In genomic region chr11:11845066-11845465, GRCh38 we compare ENCODE assay signal across 1 cellular context.
TF ChIP-seq lines count a peak whose summit lies in the region.

No MANE protein-coding gene starts in this region.

TF ChIP-seq in K562, 482 proteins besides CTCF, POLR2A, EP300 and RAD21 (continued from another document):
- no peak for TF ChIP-seq ZBTB11 (CRISPR knock-in tag; IDR thresholded peaks at IDR 0.05)
- TF ChIP-seq MCM7 (IDR thresholded peaks at IDR 0.05) = no peak
- no peak for TF ChIP-seq ARID2 (IDR thresholded peaks at IDR 0.05)
- TF ChIP-seq, protein P1, sequence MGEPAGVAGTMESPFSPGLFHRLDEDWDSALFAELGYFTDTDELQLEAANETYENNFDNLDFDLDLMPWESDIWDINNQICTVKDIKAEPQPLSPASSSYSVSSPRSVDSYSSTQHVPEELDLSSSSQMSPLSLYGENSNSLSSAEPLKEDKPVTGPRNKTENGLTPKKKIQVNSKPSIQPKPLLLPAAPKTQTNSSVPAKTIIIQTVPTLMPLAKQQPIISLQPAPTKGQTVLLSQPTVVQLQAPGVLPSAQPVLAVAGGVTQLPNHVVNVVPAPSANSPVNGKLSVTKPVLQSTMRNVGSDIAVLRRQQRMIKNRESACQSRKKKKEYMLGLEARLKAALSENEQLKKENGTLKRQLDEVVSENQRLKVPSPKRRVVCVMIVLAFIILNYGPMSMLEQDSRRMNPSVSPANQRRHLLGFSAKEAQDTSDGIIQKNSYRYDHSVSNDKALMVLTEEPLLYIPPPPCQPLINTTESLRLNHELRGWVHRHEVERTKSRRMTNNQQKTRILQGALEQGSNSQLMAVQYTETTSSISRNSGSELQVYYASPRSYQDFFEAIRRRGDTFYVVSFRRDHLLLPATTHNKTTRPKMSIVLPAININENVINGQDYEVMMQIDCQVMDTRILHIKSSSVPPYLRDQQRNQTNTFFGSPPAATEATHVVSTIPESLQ (CRISPR knock-in tag; IDR thresholded peaks at IDR 0.05) = no peak
- TF ChIP-seq CTBP1 (IDR thresholded peaks at IDR 0.05; ENCODE audit: borderline replicate concordance) = no peak
- TF ChIP-seq CBFA2T3 (IDR thresholded peaks at IDR 0.05) = peak; percentile 47
- TF ChIP-seq MED1 (CRISPR knock-in tag; IDR thresholded peaks at IDR 0.05; ENCODE audit: borderline replicate concordance) = no peak
- TF ChIP-seq, protein P2, sequence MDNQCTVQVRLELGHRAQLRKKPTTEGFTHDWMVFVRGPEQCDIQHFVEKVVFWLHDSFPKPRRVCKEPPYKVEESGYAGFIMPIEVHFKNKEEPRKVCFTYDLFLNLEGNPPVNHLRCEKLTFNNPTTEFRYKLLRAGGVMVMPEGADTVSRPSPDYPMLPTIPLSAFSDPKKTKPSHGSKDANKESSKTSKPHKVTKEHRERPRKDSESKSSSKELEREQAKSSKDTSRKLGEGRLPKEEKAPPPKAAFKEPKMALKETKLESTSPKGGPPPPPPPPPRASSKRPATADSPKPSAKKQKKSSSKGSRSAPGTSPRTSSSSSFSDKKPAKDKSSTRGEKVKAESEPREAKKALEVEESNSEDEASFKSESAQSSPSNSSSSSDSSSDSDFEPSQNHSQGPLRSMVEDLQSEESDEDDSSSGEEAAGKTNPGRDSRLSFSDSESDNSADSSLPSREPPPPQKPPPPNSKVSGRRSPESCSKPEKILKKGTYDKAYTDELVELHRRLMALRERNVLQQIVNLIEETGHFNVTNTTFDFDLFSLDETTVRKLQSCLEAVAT (IDR thresholded peaks at IDR 0.05) = no peak
- no peak for TF ChIP-seq PRMT5 (CRISPR knock-in tag; IDR thresholded peaks at IDR 0.05)
- no peak for TF ChIP-seq SETDB1 (IDR thresholded peaks at IDR 0.05; ENCODE audit: low read length)
- TF ChIP-seq IFI16 (CRISPR knock-in tag; IDR thresholded peaks at IDR 0.05) = no peak
- no peak for TF ChIP-seq TRIM28 (IDR thresholded peaks at IDR 0.05)
- TF ChIP-seq ARID1B (IDR thresholded peaks at IDR 0.05) = 0 out of 2 replicates have a peak, but pooled peaks have one; percentile 28
- no peak for TF ChIP-seq ARHGAP35 (IDR thresholded peaks at IDR 0.05; ENCODE audit: partially characterized antibody)
- no peak for TF ChIP-seq SIN3A (IDR thresholded peaks at IDR 0.05; ENCODE audit: borderline replicate concordance in 2 of 2, control insufficient read depth in 1 of 2, low read depth in 2 of 2, low read length in 2 of 2)
- no peak for TF ChIP-seq MEF2D (tag; conservative IDR thresholded peaks at IDR 0.05; ENCODE audit: low read depth)
- TF ChIP-seq PRPF4 (IDR thresholded peaks at IDR 0.05; ENCODE audit: insufficient read depth, low read depth, low read length, poor library complexity, severe bottlenecking) = no peak
- TF ChIP-seq FOS (IDR thresholded peaks at IDR 0.05; ENCODE audit: extremely low read depth, insufficient read length) = no peak
- TF ChIP-seq, protein P3, sequence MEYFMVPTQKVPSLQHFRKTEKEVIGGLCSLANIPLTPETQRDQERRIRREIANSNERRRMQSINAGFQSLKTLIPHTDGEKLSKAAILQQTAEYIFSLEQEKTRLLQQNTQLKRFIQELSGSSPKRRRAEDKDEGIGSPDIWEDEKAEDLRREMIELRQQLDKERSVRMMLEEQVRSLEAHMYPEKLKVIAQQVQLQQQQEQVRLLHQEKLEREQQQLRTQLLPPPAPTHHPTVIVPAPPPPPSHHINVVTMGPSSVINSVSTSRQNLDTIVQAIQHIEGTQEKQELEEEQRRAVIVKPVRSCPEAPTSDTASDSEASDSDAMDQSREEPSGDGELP (CRISPR knock-in tag; IDR thresholded peaks at IDR 0.05; ENCODE audit: borderline replicate concordance) = no peak
- peak; percentile 33; the same call in 1 of the 2 replicates for TF ChIP-seq RBFOX2 (IDR thresholded peaks at IDR 0.05; ENCODE audit: low read depth, low read length)
- no peak for TF ChIP-seq FIP1L1 (IDR thresholded peaks at IDR 0.05; ENCODE audit: low read depth, low read length, poor library complexity, severe bottlenecking)
- TF ChIP-seq, protein P4, sequence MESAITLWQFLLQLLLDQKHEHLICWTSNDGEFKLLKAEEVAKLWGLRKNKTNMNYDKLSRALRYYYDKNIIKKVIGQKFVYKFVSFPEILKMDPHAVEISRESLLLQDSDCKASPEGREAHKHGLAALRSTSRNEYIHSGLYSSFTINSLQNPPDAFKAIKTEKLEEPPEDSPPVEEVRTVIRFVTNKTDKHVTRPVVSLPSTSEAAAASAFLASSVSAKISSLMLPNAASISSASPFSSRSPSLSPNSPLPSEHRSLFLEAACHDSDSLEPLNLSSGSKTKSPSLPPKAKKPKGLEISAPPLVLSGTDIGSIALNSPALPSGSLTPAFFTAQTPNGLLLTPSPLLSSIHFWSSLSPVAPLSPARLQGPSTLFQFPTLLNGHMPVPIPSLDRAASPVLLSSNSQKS (CRISPR knock-in tag; IDR thresholded peaks at IDR 0.05) = no peak
- TF ChIP-seq NCOR1 (IDR thresholded peaks at IDR 0.05) = 0 out of 2 replicates have a peak, but pooled peaks have one; percentile 5
- no peak for TF ChIP-seq HNRNPL (IDR thresholded peaks at IDR 0.05; ENCODE audit: low read depth, low read length)
- no peak for TF ChIP-seq ZFPM2 (CRISPR knock-in tag; IDR thresholded peaks at IDR 0.05)
- 0 out of 2 replicates have a peak, but pooled peaks have one; percentile 9 for TF ChIP-seq TEAD4 (IDR thresholded peaks at IDR 0.05; ENCODE audit: low read length)
- no peak for TF ChIP-seq TEAD4 (CRISPR knock-in tag; IDR thresholded peaks at IDR 0.05; ENCODE audit: borderline replicate concordance)
- no peak for TF ChIP-seq IRF9 (tag; IDR thresholded peaks at IDR 0.05)
- TF ChIP-seq ZNF644 (tag; IDR thresholded peaks at IDR 0.05; ENCODE audit: low read depth) = no peak
- TF ChIP-seq HMGXB4 (CRISPR knock-in tag; IDR thresholded peaks at IDR 0.05) = no peak
- no peak for TF ChIP-seq ESRRA (IDR thresholded peaks at IDR 0.05; ENCODE audit: borderline replicate concordance, low read depth)
- TF ChIP-seq ZNF324 (CRISPR knock-in tag; IDR thresholded peaks at IDR 0.05) = no peak
- peak; percentile 11; the same call in 1 of the 2 replicates for TF ChIP-seq TAL1 (IDR thresholded peaks at IDR 0.05)
- TF ChIP-seq HMBOX1 (IDR thresholded peaks at IDR 0.05) = peak; percentile 49; the same call in 1 of the 2 replicates
- TF ChIP-seq HNRNPLL (IDR thresholded peaks at IDR 0.05; ENCODE audit: low read depth, low read length, poor library complexity, severe bottlenecking) = no peak
- 0 out of 2 replicates have a peak, but pooled peaks have one; percentile 21 for TF ChIP-seq ZNF766 (CRISPR knock-in tag; conservative IDR thresholded peaks at IDR 0.05)
- no peak for TF ChIP-seq ZNF121 (CRISPR knock-in tag; conservative IDR thresholded peaks at IDR 0.05)
- no peak for TF ChIP-seq SMARCB1 (IDR thresholded peaks at IDR 0.05; ENCODE audit: insufficient read length, low read depth)
- no peak for TF ChIP-seq HNRNPUL1 (IDR thresholded peaks at IDR 0.05; ENCODE audit: low read length)
TF ChIP-seq in K562: peak in this region for 8.
